ENCODE assay signal across 12 cellular contexts in the genomic region with DNA sequence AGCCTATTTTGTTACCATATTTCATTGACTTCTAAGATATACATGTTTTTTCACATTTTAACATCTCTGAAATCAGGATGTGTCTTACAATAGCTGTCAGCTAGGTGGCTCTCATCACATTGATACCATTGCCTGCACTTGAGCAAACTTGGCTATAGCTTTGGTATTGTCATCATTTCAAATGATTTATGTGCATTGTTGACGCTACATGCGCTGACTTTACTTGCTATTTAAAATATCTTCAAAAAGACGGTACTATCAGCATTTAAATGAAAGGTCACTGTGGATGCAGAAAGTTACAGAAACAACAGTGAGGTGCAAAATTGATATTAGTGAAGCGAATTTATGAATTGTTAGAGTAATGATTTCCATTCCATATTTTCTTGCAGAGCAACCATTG. TPM values are rescaled to one million over a fixed set of nuclear protein-coding genes. Genes with fewer than 3 reads are reported as not detected.
DNase-seq lines count a peak whose midpoint lies in the region; ATAC-seq, FAIRE-seq and TF ChIP-seq lines count a peak whose summit lies in the region.
"Had no signal": no experiment of that assay in that cellular context is flagged by ENCODE, and none has a peak within 500 bp of the region (broad histone marks: within the 10 kb centered on the region; RNA-seq: fewer than 3 reads in every experiment).

No MANE protein-coding gene starts in this region.

- BruUV-seq in A673 (replicated peaks; lab: Mats Ljungman, UMichigan): no TSS peak

- intact Hi-C loops in A673 (cut with micrococcal nuclease; ENCODE audit: unreplicated experiment): no loop called here

- no peak for TF ChIP-seq POLR2A in GM12891 (IDR thresholded peaks at IDR 0.05; ENCODE audit: low read depth, low read length)

- POLR2A ChIA-PET in A673 (lab: Charles Lee; ENCODE audit: low non-redundant PET): no interaction called here

- H3K9ac ChIP-seq in OCI-LY3 (ENCODE audit: low read length): no peak overlapping the region

- H3K9me3 ChIP-seq in A673 (ENCODE audit: low read depth, low read length, poor library complexity, severe bottlenecking): no peaks in the 10 kb centered on the region
- no peaks in the 10 kb centered on the region for H3K9me3 ChIP-seq in OCI-LY3 (ENCODE audit: insufficient read depth, low read length)

- H3K27ac ChIP-seq in A673 (ENCODE audit: low read depth, low read length, poor library complexity, severe bottlenecking): no peak overlapping the region
- H3K27ac ChIP-seq in OCI-LY3 (ENCODE audit: low read length): no peak overlapping the region

- FAIRE-seq in RCC 7860 (lab: Jason Lieb, UNC) (no peak), GM12891 (lab: Jason Lieb, UNC) (no peak)

- peaks cover 0 to 5% of the 10 kb centered on the region in 2 donors for H3K36me3 Mint-ChIP-seq in activated naive CD4-positive, alpha-beta T cell treated with anti-CD3 and anti-CD28 coated beads, Interleukin-2, amount 50 U/mL, for 72 hours

- no peaks in the 10 kb centered on the region for H4K20me1 ChIP-seq in OCI-LY3 (ENCODE audit: insufficient read depth, low read length)

- CTCF ChIA-PET in A673 (lab: Charles Lee): interaction anchor here (0.7 to 1.0 kb wide), 3 partner anchors 137 to 200 kb away, joined by 3 to 4 read pairs (median 4); no protein-coding TSS in a partner anchor

- no peaks in the 10 kb centered on the region for H3K79me2 ChIP-seq in OCI-LY3 (ENCODE audit: low read length)

- no peak overlapping the region for H2AFZ ChIP-seq in OCI-LY3 (ENCODE audit: low read depth, low read length)

- ATAC-seq in activated naive CD4-positive, alpha-beta T cell treated with anti-CD3 and anti-CD28 coated beads, Interleukin-2, amount 50 U/mL, for 72 hours: no peak
- ATAC-seq: Right ventricle myocardium inferior had no signal

- H3K4me3 ChIP-seq in A673 (ENCODE audit: low read depth, low read length, poor library complexity, severe bottlenecking): no peak overlapping the region
- no peak overlapping the region for H3K4me3 ChIP-seq in GM06990 (replicated peaks; ENCODE audit: low read depth, low read length)
- H3K4me3 ChIP-seq in OCI-LY3 (ENCODE audit: low read length): no peak overlapping the region
- H3K4me3 ChIP-seq in epithelial cell of proximal tubule (ENCODE audit: low read depth, low read length): no peak overlapping the region

- H3K4me1 ChIP-seq in A673 (ENCODE audit: insufficient read depth, low read length, poor library complexity, severe bottlenecking): no peaks in the 10 kb centered on the region
- no peaks in the 10 kb centered on the region for H3K4me1 ChIP-seq in OCI-LY3 (ENCODE audit: low read length)

- TF ChIP-seq CTCF in A673 (conservative IDR thresholded peaks at IDR 0.05; ENCODE audit: low read depth, low read length) (peak; percentile 44; the same call in 1 of the 2 replicates), GM06990 (IDR thresholded peaks at IDR 0.05; ENCODE audit: insufficient read depth, low read length, poor library complexity, severe bottlenecking) (peak; percentile 38), OCI-LY3 (IDR thresholded peaks at IDR 0.05; ENCODE audit: low read depth, low read length) (peak; percentile 59), epithelial cell of proximal tubule (conservative IDR thresholded peaks at IDR 0.05; ENCODE audit: low read depth, low read length) (peak; percentile 57)

- DNase-seq in A673 (ENCODE audit: low spot score): peak; percentile 9
- no peak for DNase-seq in GM06990 (ENCODE audit: extremely low read depth, insufficient read length)
- DNase-seq in epithelial cell of proximal tubule (ENCODE audit: low read depth): no peak
- no peak for DNase-seq in activated naive CD4-positive, alpha-beta T cell treated with anti-CD3 and anti-CD28 coated beads, Interleukin-2, amount 50 U/mL, for 72 hours (ENCODE audit: low spot score in 2 of 2)
- no peak for DNase-seq in NCI-H2107 (lab: John Stamatoyannopoulos, UW)
- DNase-seq in RCC 7860 (ENCODE audit: low spot score): no peak
- no peak for DNase-seq in GM12891 (ENCODE audit: insufficient read length, low spot score)
- DNase-seq: activated T-cell treated with anti-CD3 and anti-CD28 coated beads, Interleukin-2, amount 50 U/mL, for 1 hour; EL; stimulated activated CD4-positive, alpha-beta T cell treated with anti-CD3 and anti-CD28 coated beads, Interleukin-4, amount 100 ng/mL, for 1 hour had no signal

- H3K4me2 ChIP-seq in OCI-LY3 (ENCODE audit: low read length): no peak overlapping the region

- no peak overlapping the region for H3K27ac Mint-ChIP-seq in activated naive CD4-positive, alpha-beta T cell treated with anti-CD3 and anti-CD28 coated beads, Interleukin-2, amount 50 U/mL, for 72 hours

- peaks cover 0 to 3% of the 10 kb centered on the region in 2 donors for H3K9me3 Mint-ChIP-seq in activated naive CD4-positive, alpha-beta T cell treated with anti-CD3 and anti-CD28 coated beads, Interleukin-2, amount 50 U/mL, for 72 hours

- no peaks in the 10 kb centered on the region for H3K36me3 ChIP-seq in A673 (ENCODE audit: insufficient read depth, low read length, poor library complexity, severe bottlenecking)
- no peaks in the 10 kb centered on the region for H3K36me3 ChIP-seq in GM06990 (ENCODE audit: control insufficient read depth, insufficient read depth, low read length)
- no peaks in the 10 kb centered on the region for H3K36me3 ChIP-seq in OCI-LY3 (replicated peaks; ENCODE audit: low read depth, low read length)

- peaks cover 21% of the 10 kb centered on the region for H3K27me3 ChIP-seq in A673 (replicated peaks; ENCODE audit: insufficient read depth, low read depth, low read length, poor library complexity)
- H3K27me3 ChIP-seq in GM06990 (replicated peaks; ENCODE audit: control insufficient read depth, insufficient read depth, low read length): no peaks in the 10 kb centered on the region
- peaks cover 35% of the 10 kb centered on the region for H3K27me3 ChIP-seq in OCI-LY3 (ENCODE audit: low read depth, low read length)

TF ChIP-seq in GM12891, 5 proteins besides CTCF, POLR2A, EP300 and RAD21:
- TF ChIP-seq POLR2AphosphoS5 (IDR thresholded peaks at IDR 0.05; ENCODE audit: low read depth, low read length) (no peak), SPI1 (IDR thresholded peaks at IDR 0.05; ENCODE audit: low read depth, low read length) (no peak), POU2F2 (IDR thresholded peaks at IDR 0.05; ENCODE audit: low read depth, low read length) (no peak), PAX5 (IDR thresholded peaks at IDR 0.05; ENCODE audit: insufficient read depth, low read length, severe bottlenecking) (no peak), TAF1 (IDR thresholded peaks at IDR 0.05; ENCODE audit: low read depth, low read length) (no peak)
TF ChIP-seq in GM12891: peak in this region for 0.

RNA-seq across cellular contexts. Expression of gene ABHD2, which starts 54.0 kb away (rescaled TPM):
- total RNA-seq in A673 (2021): 43.9 and 52.4 TPM in 2 replicates
- total RNA-seq in epithelial cell of proximal tubule: 32.9 and 45.9 TPM in 2 replicates
- 10 to 100 TPM; 44.9 to 52.3 TPM for total RNA-seq in activated naive CD4-positive, alpha-beta T cell treated with anti-CD3 and anti-CD28 coated beads, Interleukin-2, amount 50 U/mL, for 72 hours
- 5.7 TPM for polyA plus RNA-seq in GM12891 (2012; ENCODE audit: low read depth, missing spikeins)
